ENCODE assay signal across 8 cellular contexts in genomic region chr14:96275182-96276112, GRCh38.
A peak's percentile ranks its signal among the peaks of the same experiment; 100 is the strongest.
DNase-seq lines count a peak whose midpoint lies in the region; ATAC-seq and TF ChIP-seq lines count a peak whose summit lies in the region.

No MANE protein-coding gene starts in this region.

- TF ChIP-seq CTCF in GM10266 (IDR thresholded peaks at IDR 0.05; ENCODE audit: control insufficient read depth, insufficient read depth, low read depth, missing control alignments) (peak; percentile 85), astrocyte of the spinal cord (IDR thresholded peaks at IDR 0.05; ENCODE audit: low read depth, low read length) (peak; percentile 98)

- no peak for ATAC-seq in HG02852 (IDR thresholded peaks at IDR 0.05; ENCODE audit: unreplicated experiment)

- H3K4me3 ChIP-seq in astrocyte of the spinal cord (ENCODE audit: low read depth, low read length) = no peak overlapping the region

- in situ Hi-C loops in astrocyte of the spinal cord (cut with HindIII; ENCODE audit: low sequenced_read_pairs) = no loop called here

- DNase-seq in GM10266 (ENCODE audit: extremely low spot score) = peak; percentile 76
- DNase-seq in NCI-H1092 (lab: John Stamatoyannopoulos, UW) = peak; percentile 67
- peak; percentile 68 for DNase-seq in T-helper 9 cell
- peak; percentile 66 for DNase-seq in astrocyte of the spinal cord (ENCODE audit: low read depth, low spot score)
- peak; percentile 86 for DNase-seq in iPS-NIHi7 (ENCODE audit: extremely low spot score)
- DNase-seq in stimulated activated CD4-positive, alpha-beta T cell treated with anti-CD3 and anti-CD28 coated beads, Interleukin-12 subunit alpha, Interleukin-12 subunit beta, amount 100 ng/mL, for 4 hours = peak; percentile 70
- DNase-seq in NCI-H1048 (lab: John Stamatoyannopoulos, UW) = no peak
